In genomic region chr9:81035171-81035570, GRCh38 we compare ENCODE assay signal across 14 cellular contexts.
DNase-seq lines count a peak whose midpoint lies in the region; ATAC-seq and TF ChIP-seq lines count a peak whose summit lies in the region.
"Had no signal": no experiment of that assay in that cellular context is flagged by ENCODE, and none has a peak within 500 bp of the region (broad histone marks: within the 10 kb centered on the region; RNA-seq: fewer than 3 reads in every experiment).

No MANE protein-coding gene starts in this region.

- H3K27me3 ChIP-seq in skeletal muscle satellite cell (ENCODE audit: control insufficient read depth, insufficient read depth, low read length): no peaks in the 10 kb centered on the region
- H3K27me3 ChIP-seq in upper lobe of right lung: no peaks in the 10 kb centered on the region

- H3K4me1 ChIP-seq in skeletal muscle satellite cell (ENCODE audit: control insufficient read depth, insufficient read depth, low read length) (peaks cover 32% of the 10 kb centered on the region), upper lobe of right lung (no peaks in the 10 kb centered on the region)

- H3K36me3 ChIP-seq in skeletal muscle satellite cell (ENCODE audit: insufficient read depth, low read length) (no peaks in the 10 kb centered on the region), upper lobe of right lung (no peaks in the 10 kb centered on the region)

- no peak overlapping the region for H3K9ac ChIP-seq in skeletal muscle satellite cell (ENCODE audit: low read depth, low read length)

- in situ Hi-C loops in G401 (cut with HindIII; ENCODE audit: low sequenced_read_pairs): no loop called here

- peak; percentile 48 for DNase-seq in DMS79 treated with DMSO at 0.1 percent for 48 hours (lab: John Stamatoyannopoulos, UW)
- DNase-seq in RPMI7951 (ENCODE audit: low read depth): peak; percentile 97
- DNase-seq in fibroblast of mammary gland (ENCODE audit: low read depth): peak; percentile 87
- DNase-seq in upper lobe of right lung: no peak
- no peak for DNase-seq in activated T-cell treated with anti-CD3 and anti-CD28 coated beads for 4 hours
- DNase-seq in G401 (ENCODE audit: low spot score): no peak
- DNase-seq: activated effector memory CD4-positive, alpha-beta T cell treated with anti-CD3 and anti-CD28 coated beads, Interleukin-2, amount 50 U/mL, for 16 hours; CD8-positive, alpha-beta memory T cell; glutamatergic neuron; NCI-H1694 treated with DMSO at 0.1 percent for 48 hours; NCI-H446 treated with DMSO at 0.1 percent for 48 hours; stimulated activated naive CD8-positive, alpha-beta T cell treated with anti-CD3 and anti-CD28 coated beads, Interleukin-15, Interleukin-2, amounts not matched to agents 100 U/mL and 50 U/mL, for 24 hours had no signal

- no peak overlapping the region for H3K4me3 ChIP-seq in fibroblast of mammary gland (ENCODE audit: control insufficient read depth, low read depth, low read length)
- H3K4me3 ChIP-seq in skeletal muscle satellite cell (ENCODE audit: low read length): no peak overlapping the region
- H3K4me3 ChIP-seq in upper lobe of right lung: no peak overlapping the region

- ATAC-seq in upper lobe of right lung: no peak
- ATAC-seq: stimulated activated naive CD8-positive, alpha-beta T cell treated with anti-CD3 and anti-CD28 coated beads, Interleukin-15, Interleukin-2, amounts not matched to agents 100 U/mL and 50 U/mL, for 24 hours had no signal

- H3K9me3 ChIP-seq in skeletal muscle satellite cell (replicated peaks; ENCODE audit: low read length) (no peaks in the 10 kb centered on the region), upper lobe of right lung (no peaks in the 10 kb centered on the region)

- H3K4me2 ChIP-seq in skeletal muscle satellite cell (ENCODE audit: low read length): peak overlapping the region; percentile 53

- intact Hi-C loops in upper lobe of right lung (cut with DNase I): no loop called here

- no peak for TF ChIP-seq CTCF in fibroblast of mammary gland (conservative IDR thresholded peaks at IDR 0.05; ENCODE audit: control insufficient read depth, insufficient read depth, low read depth, low read length)
- no peak for TF ChIP-seq CTCF in upper lobe of right lung (IDR thresholded peaks at IDR 0.05)

- H3K27ac ChIP-seq in upper lobe of right lung: no peak overlapping the region
- H3K27ac ChIP-seq: VCaP had no signal

Comparison
In these comparisons a context has a peak if more than half of its experiments do, and no peak if none do; other contexts are left out.
1. DNase-seq: peak in DMS79 treated with DMSO at 0.1 percent for 48 hours (single experiment), RPMI7951 (single experiment) and fibroblast of mammary gland (single experiment); none in upper lobe of right lung (single experiment), activated T-cell treated with anti-CD3 and anti-CD28 coated beads for 4 hours (single experiment) and G401 (single experiment).